5 cellular contexts compared by ENCODE assay signal in genomic region chr1:248789337-248789736, GRCh38. TPM values are rescaled to one million over a fixed set of nuclear protein-coding genes. Genes with fewer than 3 reads are reported as not detected.
"Had no signal": no experiment of that assay in that cellular context is flagged by ENCODE, and none has a peak within 500 bp of the region (broad histone marks: within the 10 kb centered on the region; RNA-seq: fewer than 3 reads in every experiment).

No MANE protein-coding gene starts in this region.

RNA-seq across cellular contexts. Expression of gene LYPD8, which starts 33.8 kb away (rescaled TPM):
- total RNA-seq: LHCN-M2, MCF 10A, OCI-LY7, PC-3, Right ventricle myocardium inferior had no signal
